ENCODE assay signal across 8 cellular contexts in genomic region chr19:47190167-47190727, GRCh38. TPM values are rescaled to one million over a fixed set of nuclear protein-coding genes. Genes with fewer than 3 reads are reported as not detected.
DNase-seq lines count a peak whose midpoint lies in the region; ATAC-seq and TF ChIP-seq lines count a peak whose summit lies in the region.

No MANE protein-coding gene starts in this region.

- no peaks in the 10 kb centered on the region for H3K9me3 Mint-ChIP-seq in H9
- H3K9me3 Mint-ChIP-seq in activated CD4-positive, alpha-beta T cell treated with anti-CD3 and anti-CD28 coated beads for 36 hours (ENCODE audit: low read depth): no peaks in the 10 kb centered on the region

- no peak overlapping the region for H4K91ac ChIP-seq in H9 (ENCODE audit: insufficient read length, low read depth, low read length)

- no peak overlapping the region for H2BK5ac ChIP-seq in H9 (ENCODE audit: insufficient read length, low read length)

- H3K18ac ChIP-seq in H9 (ENCODE audit: insufficient read length, low read depth, low read length): no peak overlapping the region

- no peak overlapping the region for H2BK12ac ChIP-seq in H9 (ENCODE audit: insufficient read length, low read depth, low read length)

- H3K23ac ChIP-seq in H9 (ENCODE audit: insufficient read length, low read depth, low read length): no peak overlapping the region

- DNase-seq in H9 (no peak), cerebellum (ENCODE audit: low spot score) (peak; percentile 21), lung microvascular endothelial cell (ENCODE audit: low read depth in 2 of 2) (peak; percentile 31 to 90), D341Med (ENCODE audit: low spot score) (no peak)
- peak; percentile 84 for DNase-seq in activated CD4-positive, alpha-beta T cell treated with anti-CD3 and anti-CD28 coated beads for 36 hours
- DNase-seq in stimulated activated CD4-positive, alpha-beta T cell treated with anti-CD3 and anti-CD28 coated beads, TNF-alpha, amount 100 ng/mL, for 1 hour (ENCODE audit: low read depth in 3 of 3, low spot score in 1 of 3): peak in 2 of 3 donors; percentile 9 to 42

- no peak overlapping the region for H2AK5ac ChIP-seq in H9 (ENCODE audit: insufficient read length, low read length)

- no peak overlapping the region for H2AFZ ChIP-seq in H9 (ENCODE audit: low read length)

- H3K27ac Mint-ChIP-seq in H9: peak overlapping the region; percentile 13 to 75 (median 20); a peak in 4 of 7 replicates
- H3K27ac Mint-ChIP-seq in activated CD4-positive, alpha-beta T cell treated with anti-CD3 and anti-CD28 coated beads for 36 hours: peak overlapping the region; percentile 84

- H3T11ph ChIP-seq in H9 (ENCODE audit: low read length): no peak overlapping the region

- no CpG with 5 or more reads among the region's 12 CpGs for WGBS in H9 (ENCODE audit: extremely low coverage, insufficient read length, low lambda C conversion rate)

- H3K56ac ChIP-seq in H9 (ENCODE audit: insufficient read length, low read depth, low read length): no peak overlapping the region

- no peak overlapping the region for H3K4me3 Mint-ChIP-seq in H9
- H3K4me3 Mint-ChIP-seq in activated CD4-positive, alpha-beta T cell treated with anti-CD3 and anti-CD28 coated beads for 36 hours: peak overlapping the region; percentile 48

- no peaks in the 10 kb centered on the region for H3K4me1 ChIP-seq in H9 (ENCODE audit: insufficient read depth, low read length)

- no peak overlapping the region for H3K14ac ChIP-seq in H9 (ENCODE audit: insufficient read depth, low read length)

- H3K9me3 ChIP-seq in H9 (ENCODE audit: control insufficient read depth, low read depth, low read length): no peaks in the 10 kb centered on the region

- peaks cover 8% of the 10 kb centered on the region for H3K79me1 ChIP-seq in H9 (ENCODE audit: insufficient read depth, low read depth, low read length, poor library complexity, severe bottlenecking)

- H2BK15ac ChIP-seq in H9 (ENCODE audit: low read depth, low read length): no peak overlapping the region

- no peak overlapping the region for H3K27ac ChIP-seq in H9 (ENCODE audit: insufficient read length, low read depth, low read length)

- H3K4ac ChIP-seq in H9 (ENCODE audit: low read depth, low read length): no peak overlapping the region

- H3K9ac ChIP-seq in H9 (ENCODE audit: extremely low read depth, insufficient read length, low read length): no peak overlapping the region

- peaks cover 7 to 12% of the 10 kb centered on the region in 2 experiments for H3K4me1 Mint-ChIP-seq in H9
- peaks cover 71% of the 10 kb centered on the region for H3K4me1 Mint-ChIP-seq in activated CD4-positive, alpha-beta T cell treated with anti-CD3 and anti-CD28 coated beads for 36 hours

- H3K23me2 ChIP-seq in H9 (ENCODE audit: insufficient read length, low read depth, low read length, poor library complexity, severe bottlenecking): no peaks in the 10 kb centered on the region

- H3K36me3 Mint-ChIP-seq in H9 (ENCODE audit: insufficient read depth in 1 of 3, low read depth in 3 of 3): peaks cover 25 to 56% (median 47%) of the 10 kb centered on the region in 3 experiments
- peaks cover 56% of the 10 kb centered on the region for H3K36me3 Mint-ChIP-seq in activated CD4-positive, alpha-beta T cell treated with anti-CD3 and anti-CD28 coated beads for 36 hours (ENCODE audit: low read depth)

- no peaks in the 10 kb centered on the region for H3K27me3 ChIP-seq in H9 (ENCODE audit: insufficient read depth, low read length)

- H2BK20ac ChIP-seq in H9 (ENCODE audit: low read depth, low read length, poor library complexity, severe bottlenecking): no peak overlapping the region

- H2BK120ac ChIP-seq in H9 (ENCODE audit: low read depth, low read length, poor library complexity, severe bottlenecking): no peak overlapping the region

- peak; percentile 57 for ATAC-seq in activated CD4-positive, alpha-beta T cell treated with anti-CD3 and anti-CD28 coated beads for 36 hours
- no peak for ATAC-seq in GM18909 (IDR thresholded peaks at IDR 0.05; ENCODE audit: poor library complexity, unreplicated experiment)
- ATAC-seq in GM19324 (IDR thresholded peaks at IDR 0.05; ENCODE audit: low FRiP score, unreplicated experiment): no peak

- no peak overlapping the region for H4K8ac ChIP-seq in H9 (replicated peaks; ENCODE audit: insufficient read length, low read depth, low read length)

- 0 out of 2 replicates have a peak, but pooled peaks cover 1% of the 10 kb centered on the region for H3K79me2 ChIP-seq in H9 (ENCODE audit: insufficient read depth, low read length)

- POLR2A ChIA-PET in activated CD4-positive, alpha-beta T cell treated with anti-CD3 and anti-CD28 coated beads for 36 hours (lab: Charles Lee): interaction anchor here (0.6 to 1.2 kb wide), 4 partner anchors 10 to 31 kb away, joined by 3 to 5 read pairs (median 4); no protein-coding TSS in a partner anchor

- H4K5ac ChIP-seq in H9 (ENCODE audit: insufficient read length, low read depth, low read length): no peak overlapping the region

- no peak for TF ChIP-seq CTCF in H9 (conservative IDR thresholded peaks at IDR 0.05)

- H3K4me2 ChIP-seq in H9 (ENCODE audit: insufficient read depth, insufficient read length, low read length): no peak overlapping the region

- no peaks in the 10 kb centered on the region for H3K27me3 Mint-ChIP-seq in H9 (ENCODE audit: low read depth)
- no peaks in the 10 kb centered on the region for H3K27me3 Mint-ChIP-seq in activated CD4-positive, alpha-beta T cell treated with anti-CD3 and anti-CD28 coated beads for 36 hours

- CTCF ChIA-PET in activated CD4-positive, alpha-beta T cell treated with anti-CD3 and anti-CD28 coated beads for 36 hours (lab: Charles Lee): interaction anchor here (0.9 to 1.3 kb wide), 3 partner anchors 20 to 54 kb away, joined by 3 to 9 read pairs (median 4); no protein-coding TSS in a partner anchor

- no peaks in the 10 kb centered on the region for H4K20me1 ChIP-seq in H9 (ENCODE audit: control insufficient read depth, insufficient read depth, insufficient read length)

- intact Hi-C loops in activated CD4-positive, alpha-beta T cell treated with anti-CD3 and anti-CD28 coated beads for 36 hours (cut with DNase I, micrococcal nuclease): loop anchor here (1.0 to 2.0 kb wide), 6 partner anchors 13 to 55 kb away; no protein-coding TSS in a partner anchor

RNA-seq across cellular contexts. Expression of gene BBC3, which starts 40.8 kb away (rescaled TPM):
- total RNA-seq in H9 (2021) (23.2 and 24.8 TPM in 2 replicates), cerebellum (2.2 TPM), lung microvascular endothelial cell (16.5 and 21.4 TPM in 2 replicates)
- 10 to 100 TPM in 1 of 2 experiments, 1 to 10 TPM in 1; 8.1 to 12.0 TPM for total RNA-seq in activated CD4-positive, alpha-beta T cell treated with anti-CD3 and anti-CD28 coated beads for 36 hours

RNA-seq across cellular contexts. Expression of gene SAE1, which starts 59.6 kb away (rescaled TPM):
- total RNA-seq in H9 (2021) (232 and 234 TPM in 2 replicates), cerebellum (47.5 TPM), lung microvascular endothelial cell (96.8 and 131 TPM in 2 replicates)
- total RNA-seq in activated CD4-positive, alpha-beta T cell treated with anti-CD3 and anti-CD28 coated beads for 36 hours: 100 to 1,000 TPM; 143 to 156 TPM

Comparison
In these comparisons a context has a peak if more than half of its experiments do, and no peak if none do; other contexts are left out.
1. DNase-seq: peak in activated CD4-positive, alpha-beta T cell treated with anti-CD3 and anti-CD28 coated beads for 36 hours (single experiment), cerebellum (single experiment), lung microvascular endothelial cell (2 of 2) and stimulated activated CD4-positive, alpha-beta T cell treated with anti-CD3 and anti-CD28 coated beads, TNF-alpha, amount 100 ng/mL, for 1 hour (2 of 3); none in H9 (single experiment) and D341Med (single experiment).